8 cellular contexts compared by ENCODE assay signal in genomic region chr17:42135664-42136653, GRCh38. TPM values are rescaled to one million over a fixed set of nuclear protein-coding genes. Genes with fewer than 3 reads are reported as not detected.
DNase-seq lines count a peak whose midpoint lies in the region; ATAC-seq, FAIRE-seq and TF ChIP-seq lines count a peak whose summit lies in the region.

No MANE protein-coding gene starts in this region.

- H3K27ac Mint-ChIP-seq in central memory CD8-positive, alpha-beta T cell (ENCODE audit: low read depth), result peak overlapping the region; percentile 51

- H3K4me1 Mint-ChIP-seq in central memory CD8-positive, alpha-beta T cell, result peaks cover 57% of the 10 kb centered on the region

- TF ChIP-seq POLR2A in GM12892 (IDR thresholded peaks at IDR 0.05; ENCODE audit: low read depth, low read length), result no peak

- H3K27me3 ChIP-seq in lower lobe of right lung (ENCODE audit: low read depth), result no peaks in the 10 kb centered on the region

- peaks cover 32% of the 10 kb centered on the region for H3K36me3 Mint-ChIP-seq in central memory CD8-positive, alpha-beta T cell (ENCODE audit: insufficient read depth)

- no peak for TF ChIP-seq CTCF in lower lobe of right lung (IDR thresholded peaks at IDR 0.05)

- peaks cover 95% of the 10 kb centered on the region for H3K4me1 ChIP-seq in lower lobe of right lung

- intact Hi-C loops in lower lobe of right lung (cut with DNase I) (no loop called here), posterior vena cava (cut with DNase I) (no loop called here)

- no peaks in the 10 kb centered on the region for H3K9me3 ChIP-seq in lower lobe of right lung

- no peak for ATAC-seq in central memory CD8-positive, alpha-beta T cell (replicated peaks; ENCODE audit: extremely low read depth, poor library complexity, severe bottlenecking)
- peak; percentile 92 for ATAC-seq in lower lobe of right lung
- no peak for ATAC-seq in GM19455 (IDR thresholded peaks at IDR 0.05; ENCODE audit: unreplicated experiment)

- peak; percentile 9 for FAIRE-seq in GM12892 (lab: Jason Lieb, UNC)

- peak overlapping the region; percentile 80 for H3K27ac ChIP-seq in lower lobe of right lung

- no peaks in the 10 kb centered on the region for H3K9me3 Mint-ChIP-seq in central memory CD8-positive, alpha-beta T cell

- H3K36me3 ChIP-seq in lower lobe of right lung, result peaks cover 8% of the 10 kb centered on the region

- no peaks in the 10 kb centered on the region for H3K27me3 Mint-ChIP-seq in central memory CD8-positive, alpha-beta T cell

- no peak for DNase-seq in GM12892 (ENCODE audit: insufficient read length)
- peak; percentile 94 for DNase-seq in NCI-H774 (lab: John Stamatoyannopoulos, UW)
- no peak for DNase-seq in central memory CD8-positive, alpha-beta T cell (ENCODE audit: low spot score in 2 of 2)
- DNase-seq in lower lobe of right lung, result peak; percentile 90
- DNase-seq in posterior vena cava (ENCODE audit: low spot score), result no peak
- DNase-seq in stimulated activated CD4-positive, alpha-beta T cell treated with anti-CD3 and anti-CD28 coated beads, Interleukin-1b, Interleukin-23, amount 100 ng/mL, for 48 hours, result no peak
- no peak for DNase-seq in NCI-H345 treated with DMSO at 0.1 percent for 48 hours (lab: John Stamatoyannopoulos, UW; ENCODE audit: unreplicated experiment)

- H3K4me3 Mint-ChIP-seq in central memory CD8-positive, alpha-beta T cell, result no peak overlapping the region

- peak overlapping the region; percentile 35 for H3K4me3 ChIP-seq in lower lobe of right lung

RNA-seq across cellular contexts. Expression of gene HSPB9, which starts 13.4 kb away (rescaled TPM):
- polyA plus RNA-seq in GM12892 (2012; ENCODE audit: missing spikeins), result not detected
- not detected for total RNA-seq in lower lobe of right lung
- total RNA-seq in posterior vena cava, result not detected

RNA-seq across cellular contexts. Expression of gene KAT2A, which starts 14.8 kb away (rescaled TPM):
- polyA plus RNA-seq in GM12892 (2012; ENCODE audit: missing spikeins), result 28.6 TPM
- total RNA-seq in lower lobe of right lung (41.6 TPM), posterior vena cava (10 to 100 TPM; 19.1 to 25.1 TPM)

RNA-seq across cellular contexts. Expression of gene RAB5C, which starts 18.8 kb away (rescaled TPM):
- polyA plus RNA-seq in GM12892 (2012; ENCODE audit: missing spikeins), result 34.2 TPM
- total RNA-seq in lower lobe of right lung (153 TPM), posterior vena cava (100 to 1,000 TPM; 116 to 122 TPM)

RNA-seq across cellular contexts. Expression of gene DHX58, which starts 23.4 kb away (rescaled TPM):
- 23.2 TPM for polyA plus RNA-seq in GM12892 (2012; ENCODE audit: missing spikeins)
- total RNA-seq in lower lobe of right lung (40.4 TPM), posterior vena cava (10 to 100 TPM in 1 of 2 donors, 1 to 10 TPM in 1; 9.9 to 13.0 TPM)

RNA-seq across cellular contexts. Expression of gene ZNF385C, which starts 37.7 kb away (rescaled TPM):
- 0.70 TPM for polyA plus RNA-seq in GM12892 (2012; ENCODE audit: missing spikeins)
- total RNA-seq in lower lobe of right lung (1.2 TPM), posterior vena cava (under 1 TPM; 0.19 to 0.23 TPM)

Comparison
In these comparisons a context has a peak if more than half of its experiments do, and no peak if none do; other contexts are left out.
1. DNase-seq: peak in NCI-H774 (single experiment) and lower lobe of right lung (single experiment); none in GM12892 (single experiment), central memory CD8-positive, alpha-beta T cell (0 of 2), posterior vena cava (single experiment), stimulated activated CD4-positive, alpha-beta T cell treated with anti-CD3 and anti-CD28 coated beads, Interleukin-1b, Interleukin-23, amount 100 ng/mL, for 48 hours (single experiment) and NCI-H345 treated with DMSO at 0.1 percent for 48 hours (single experiment).
2. ATAC-seq: peak in lower lobe of right lung (2 of 2); none in central memory CD8-positive, alpha-beta T cell (single experiment) and GM19455 (single experiment).